1 cellular context compared by ENCODE assay signal in genomic region chr4:53763813-53764597, GRCh38.
TF ChIP-seq lines count a peak whose summit lies in the region.

No MANE protein-coding gene starts in this region.

TF ChIP-seq in GM12878, 131 proteins besides CTCF, POLR2A, EP300 and RAD21 (continued from another document):
- TF ChIP-seq PBX3 (IDR thresholded peaks at IDR 0.05; ENCODE audit: insufficient replicate concordance, low read depth, low read length) = no peak
- no peak for TF ChIP-seq HSF1 (IDR thresholded peaks at IDR 0.05; ENCODE audit: low read depth, low read length)
